In the genomic region with DNA sequence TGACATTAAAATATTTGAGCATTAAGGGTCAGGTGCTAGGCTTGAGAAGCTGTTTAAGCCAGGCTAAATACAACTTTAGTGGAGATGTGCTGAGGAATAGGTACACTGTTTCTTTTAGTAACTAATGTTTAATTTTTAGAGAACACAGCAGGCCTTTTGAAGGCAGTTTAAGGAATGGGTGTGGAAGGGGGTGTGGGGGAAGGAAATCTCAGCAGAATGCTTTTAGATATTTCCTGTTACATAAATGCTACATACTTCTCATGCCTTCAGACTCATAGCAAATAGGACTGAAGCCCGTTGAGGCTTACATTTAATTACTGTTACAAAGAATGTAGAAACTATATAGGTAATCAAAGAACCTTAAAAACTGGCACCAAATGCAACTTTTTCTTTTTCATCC, we compare ENCODE assay signal across 1 cellular context.
TF ChIP-seq lines count a peak whose summit lies in the region.

No MANE protein-coding gene starts in this region.

TF ChIP-seq in GM23338, 12 proteins besides CTCF, POLR2A, EP300 and RAD21 (continued from another document):
- TF ChIP-seq, protein P1, sequence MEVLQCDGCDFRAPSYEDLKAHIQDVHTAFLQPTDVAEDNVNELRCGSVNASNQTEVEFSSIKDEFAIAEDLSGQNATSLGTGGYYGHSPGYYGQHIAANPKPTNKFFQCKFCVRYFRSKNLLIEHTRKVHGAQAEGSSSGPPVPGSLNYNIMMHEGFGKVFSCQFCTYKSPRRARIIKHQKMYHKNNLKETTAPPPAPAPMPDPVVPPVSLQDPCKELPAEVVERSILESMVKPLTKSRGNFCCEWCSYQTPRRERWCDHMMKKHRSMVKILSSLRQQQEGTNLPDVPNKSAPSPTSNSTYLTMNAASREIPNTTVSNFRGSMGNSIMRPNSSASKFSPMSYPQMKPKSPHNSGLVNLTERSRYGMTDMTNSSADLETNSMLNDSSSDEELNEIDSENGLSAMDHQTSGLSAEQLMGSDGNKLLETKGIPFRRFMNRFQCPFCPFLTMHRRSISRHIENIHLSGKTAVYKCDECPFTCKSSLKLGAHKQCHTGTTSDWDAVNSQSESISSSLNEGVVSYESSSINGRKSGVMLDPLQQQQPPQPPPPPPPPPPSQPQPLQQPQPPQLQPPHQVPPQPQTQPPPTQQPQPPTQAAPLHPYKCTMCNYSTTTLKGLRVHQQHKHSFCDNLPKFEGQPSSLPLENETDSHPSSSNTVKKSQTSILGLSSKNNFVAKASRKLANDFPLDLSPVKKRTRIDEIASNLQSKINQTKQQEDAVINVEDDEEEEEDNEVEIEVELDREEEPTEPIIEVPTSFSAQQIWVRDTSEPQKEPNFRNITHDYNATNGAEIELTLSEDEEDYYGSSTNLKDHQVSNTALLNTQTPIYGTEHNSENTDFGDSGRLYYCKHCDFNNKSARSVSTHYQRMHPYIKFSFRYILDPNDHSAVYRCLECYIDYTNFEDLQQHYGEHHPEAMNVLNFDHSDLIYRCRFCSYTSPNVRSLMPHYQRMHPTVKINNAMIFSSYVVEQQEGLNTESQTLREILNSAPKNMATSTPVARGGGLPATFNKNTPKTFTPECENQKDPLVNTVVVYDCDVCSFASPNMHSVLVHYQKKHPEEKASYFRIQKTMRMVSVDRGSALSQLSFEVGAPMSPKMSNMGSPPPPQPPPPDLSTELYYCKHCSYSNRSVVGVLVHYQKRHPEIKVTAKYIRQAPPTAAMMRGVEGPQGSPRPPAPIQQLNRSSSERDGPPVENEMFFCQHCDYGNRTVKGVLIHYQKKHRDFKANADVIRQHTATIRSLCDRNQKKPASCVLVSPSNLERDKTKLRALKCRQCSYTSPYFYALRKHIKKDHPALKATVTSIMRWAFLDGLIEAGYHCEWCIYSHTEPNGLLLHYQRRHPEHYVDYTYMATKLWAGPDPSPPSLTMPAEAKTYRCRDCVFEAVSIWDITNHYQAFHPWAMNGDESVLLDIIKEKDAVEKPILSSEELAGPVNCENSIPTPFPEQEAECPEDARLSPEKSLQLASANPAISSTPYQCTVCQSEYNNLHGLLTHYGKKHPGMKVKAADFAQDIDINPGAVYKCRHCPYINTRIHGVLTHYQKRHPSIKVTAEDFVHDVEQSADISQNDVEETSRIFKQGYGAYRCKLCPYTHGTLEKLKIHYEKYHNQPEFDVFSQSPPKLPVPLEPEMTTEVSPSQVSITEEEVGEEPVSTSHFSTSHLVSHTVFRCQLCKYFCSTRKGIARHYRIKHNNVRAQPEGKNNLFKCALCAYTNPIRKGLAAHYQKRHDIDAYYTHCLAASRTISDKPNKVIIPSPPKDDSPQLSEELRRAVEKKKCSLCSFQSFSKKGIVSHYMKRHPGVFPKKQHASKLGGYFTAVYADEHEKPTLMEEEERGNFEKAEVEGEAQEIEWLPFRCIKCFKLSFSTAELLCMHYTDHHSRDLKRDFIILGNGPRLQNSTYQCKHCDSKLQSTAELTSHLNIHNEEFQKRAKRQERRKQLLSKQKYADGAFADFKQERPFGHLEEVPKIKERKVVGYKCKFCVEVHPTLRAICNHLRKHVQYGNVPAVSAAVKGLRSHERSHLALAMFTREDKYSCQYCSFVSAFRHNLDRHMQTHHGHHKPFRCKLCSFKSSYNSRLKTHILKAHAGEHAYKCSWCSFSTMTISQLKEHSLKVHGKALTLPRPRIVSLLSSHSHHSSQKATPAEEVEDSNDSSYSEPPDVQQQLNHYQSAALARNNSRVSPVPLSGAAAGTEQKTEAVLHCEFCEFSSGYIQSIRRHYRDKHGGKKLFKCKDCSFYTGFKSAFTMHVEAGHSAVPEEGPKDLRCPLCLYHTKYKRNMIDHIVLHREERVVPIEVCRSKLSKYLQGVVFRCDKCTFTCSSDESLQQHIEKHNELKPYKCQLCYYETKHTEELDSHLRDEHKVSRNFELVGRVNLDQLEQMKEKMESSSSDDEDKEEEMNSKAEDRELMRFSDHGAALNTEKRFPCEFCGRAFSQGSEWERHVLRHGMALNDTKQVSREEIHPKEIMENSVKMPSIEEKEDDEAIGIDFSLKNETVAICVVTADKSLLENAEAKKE (CRISPR knock-in tag; IDR thresholded peaks at IDR 0.05), result no peak
- TF ChIP-seq EZH2 (IDR thresholded peaks at IDR 0.05; ENCODE audit: low read depth, unreplicated experiment) (no peak), REST (IDR thresholded peaks at IDR 0.05; ENCODE audit: unreplicated experiment) (no peak), NANOG (IDR thresholded peaks at IDR 0.05; ENCODE audit: borderline replicate concordance) (no peak), JUNB (IDR thresholded peaks at IDR 0.05; ENCODE audit: unreplicated experiment) (no peak)
